9 cellular contexts compared by ENCODE assay signal in genomic region chr15:70093481-70094309, GRCh38.
DNase-seq lines count a peak whose midpoint lies in the region; ATAC-seq and TF ChIP-seq lines count a peak whose summit lies in the region.
"Had no signal": no experiment of that assay in that cellular context is flagged by ENCODE, and none has a peak within 500 bp of the region (broad histone marks: within the 10 kb centered on the region; RNA-seq: fewer than 3 reads in every experiment).

No MANE protein-coding gene starts in this region.

- peak overlapping the region; percentile 73 for H3K27ac Mint-ChIP-seq in nephron progenitor cell

- DNase-seq in DMS53 (lab: John Stamatoyannopoulos, UW) (peak; percentile 77), NCI-H2196 treated with DMSO at 0.1 percent for 48 hours (lab: John Stamatoyannopoulos, UW; ENCODE audit: unreplicated experiment) (peak; percentile 31), choroid plexus epithelial cell (ENCODE audit: low read depth) (no peak), nephron progenitor cell (no peak), D341Med (ENCODE audit: low spot score) (no peak), germinal center (ENCODE audit: low spot score) (no peak), middle frontal gyrus (ENCODE audit: extremely low spot score, low spot score) (no peak)

- no peaks in the 10 kb centered on the region for H3K9me3 Mint-ChIP-seq in nephron progenitor cell
- H3K9me3 Mint-ChIP-seq: activated naive CD4-positive, alpha-beta T cell treated with anti-CD3 and anti-CD28 coated beads, Interleukin-2, amount 50 U/mL, for 72 hours had no signal

- H3K27me3 Mint-ChIP-seq in nephron progenitor cell (ENCODE audit: low read depth, poor library complexity): peaks cover 9% of the 10 kb centered on the region

- H3K36me3 Mint-ChIP-seq in nephron progenitor cell (ENCODE audit: low read depth): peaks cover 22% of the 10 kb centered on the region

- TF ChIP-seq CTCF in choroid plexus epithelial cell (conservative IDR thresholded peaks at IDR 0.05; ENCODE audit: low read depth, low read length) (no peak), nephron progenitor cell (IDR thresholded peaks at IDR 0.05) (no peak)

- no peak for ATAC-seq in GM21825 (IDR thresholded peaks at IDR 0.05; ENCODE audit: unreplicated experiment)

- H3K4me3 ChIP-seq in choroid plexus epithelial cell (ENCODE audit: low read depth, low read length): peak overlapping the region; percentile 33

- peaks cover 77% of the 10 kb centered on the region for H3K4me1 Mint-ChIP-seq in nephron progenitor cell

- peak overlapping the region; percentile 99 for H3K4me3 Mint-ChIP-seq in nephron progenitor cell

Comparison
In these comparisons a context has a peak if more than half of its experiments do, and no peak if none do; other contexts are left out.
1. DNase-seq: peak in DMS53 (single experiment) and NCI-H2196 treated with DMSO at 0.1 percent for 48 hours (single experiment); none in choroid plexus epithelial cell (single experiment), nephron progenitor cell (single experiment), D341Med (single experiment), germinal center (single experiment) and middle frontal gyrus (single experiment).